Comparison of ENCODE assay signal across 8 cellular contexts in the genomic region with DNA sequence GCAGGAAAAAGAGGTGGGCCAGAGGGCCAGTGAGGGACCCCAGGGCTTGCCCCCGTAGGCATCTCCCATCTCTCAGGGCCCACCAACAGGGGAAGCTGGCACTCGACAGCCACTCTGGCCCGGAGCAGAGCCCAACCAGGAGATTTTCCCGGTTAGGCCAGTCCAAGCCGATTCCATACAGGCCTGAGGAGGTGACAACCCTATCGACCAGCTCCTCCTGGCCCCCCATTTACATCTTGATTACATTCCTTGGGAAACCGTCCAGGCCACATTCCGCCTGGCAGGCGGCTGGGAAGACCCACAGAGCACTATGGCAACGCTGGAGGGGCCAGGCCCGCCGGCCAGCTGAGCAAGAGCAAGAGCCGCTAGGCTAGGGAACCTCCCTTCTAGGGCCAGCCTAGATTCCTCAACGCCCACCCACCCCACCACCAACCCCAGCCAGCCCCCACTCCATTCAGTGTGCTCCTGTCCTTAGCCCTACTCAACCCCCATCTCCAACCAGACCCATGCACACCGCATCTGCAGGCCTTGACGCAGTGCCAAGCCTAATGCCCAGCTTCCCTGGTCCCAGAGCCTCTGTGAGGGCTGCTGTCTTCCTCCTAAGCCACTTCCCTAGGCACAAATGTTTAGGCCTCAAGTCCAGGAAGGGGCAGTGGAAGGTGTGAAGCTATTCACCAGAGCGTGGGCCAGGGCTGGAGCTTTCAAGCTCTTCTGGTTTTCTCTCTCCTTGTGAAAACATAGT.
DNase-seq lines count a peak whose midpoint lies in the region; ATAC-seq and TF ChIP-seq lines count a peak whose summit lies in the region.
"Had no signal": no experiment of that assay in that cellular context is flagged by ENCODE, and none has a peak within 500 bp of the region (broad histone marks: within the 10 kb centered on the region; RNA-seq: fewer than 3 reads in every experiment).

No MANE protein-coding gene starts in this region.

- no peak overlapping the region for H3K4me3 ChIP-seq in brain microvascular endothelial cell (ENCODE audit: low read depth, low read length)
- H3K4me3 ChIP-seq in kidney epithelial cell (ENCODE audit: low read depth, low read length) = no peak overlapping the region
- H3K4me3 ChIP-seq in testis = no peak overlapping the region

- no peaks in the 10 kb centered on the region for H3K9me3 ChIP-seq in testis

- TF ChIP-seq POLR2A in testis (IDR thresholded peaks at IDR 0.05) = no peak

- in situ Hi-C loops in brain microvascular endothelial cell (cut with HindIII; ENCODE audit: low pct_ligation_motif_present, low sequenced_read_pairs) = no loop called here

- DNase-seq in HK-2 (ENCODE audit: unreplicated experiment) = peak; percentile 7
- DNase-seq in brain microvascular endothelial cell = peak; percentile 54
- peak; percentile 10 for DNase-seq in kidney epithelial cell (ENCODE audit: low read depth)
- DNase-seq in testis = peak; percentile 32
- no peak for DNase-seq in effector CD8-positive, alpha-beta T cell (lab: John Stamatoyannopoulos, UW)
- DNase-seq in midbrain (lab: John Stamatoyannopoulos, UW) = no peak
- DNase-seq: caudate nucleus had no signal

- no peaks in the 10 kb centered on the region for H3K36me3 ChIP-seq in brain microvascular endothelial cell (replicated peaks)
- no peaks in the 10 kb centered on the region for H3K36me3 ChIP-seq in kidney epithelial cell (ENCODE audit: control insufficient read depth, insufficient read depth, low read length)
- H3K36me3 ChIP-seq in testis (ENCODE audit: low read depth, missing control alignments) = no peaks in the 10 kb centered on the region

- peak; percentile 4 for TF ChIP-seq CTCF in brain microvascular endothelial cell (IDR thresholded peaks at IDR 0.05; ENCODE audit: low read depth, low read length, missing control alignments)
- no peak for TF ChIP-seq CTCF in kidney epithelial cell (IDR thresholded peaks at IDR 0.05; ENCODE audit: insufficient read depth, low read length, poor library complexity, severe bottlenecking)
- no peak for TF ChIP-seq CTCF in testis (IDR thresholded peaks at IDR 0.05)

- peaks cover 6% of the 10 kb centered on the region for H3K4me1 ChIP-seq in testis

- WGBS in testis, 2 donors = 39 to 40% methylated on average over 2 to 10 of the region's 17 CpGs

- H3K27ac ChIP-seq in brain microvascular endothelial cell = no peak overlapping the region
- no peak overlapping the region for H3K27ac ChIP-seq in testis

- intact Hi-C loops in testis (cut with DNase I; ENCODE audit: low total_unique reads) = no loop called here

- no peak for ATAC-seq in HG03521 (IDR thresholded peaks at IDR 0.05; ENCODE audit: unreplicated experiment)

- no peaks in the 10 kb centered on the region for H3K27me3 ChIP-seq in brain microvascular endothelial cell (replicated peaks)
- no peaks in the 10 kb centered on the region for H3K27me3 ChIP-seq in kidney epithelial cell (ENCODE audit: control insufficient read depth, insufficient read depth, low read length)
- H3K27me3 ChIP-seq in testis = no peaks in the 10 kb centered on the region

Comparison
In these comparisons a context has a peak if more than half of its experiments do, and no peak if none do; other contexts are left out.
1. DNase-seq: peak in HK-2 (single experiment), brain microvascular endothelial cell (single experiment), kidney epithelial cell (single experiment) and testis (single experiment); none in effector CD8-positive, alpha-beta T cell (single experiment) and midbrain (single experiment).